8 cellular contexts compared by ENCODE assay signal in the genomic region with DNA sequence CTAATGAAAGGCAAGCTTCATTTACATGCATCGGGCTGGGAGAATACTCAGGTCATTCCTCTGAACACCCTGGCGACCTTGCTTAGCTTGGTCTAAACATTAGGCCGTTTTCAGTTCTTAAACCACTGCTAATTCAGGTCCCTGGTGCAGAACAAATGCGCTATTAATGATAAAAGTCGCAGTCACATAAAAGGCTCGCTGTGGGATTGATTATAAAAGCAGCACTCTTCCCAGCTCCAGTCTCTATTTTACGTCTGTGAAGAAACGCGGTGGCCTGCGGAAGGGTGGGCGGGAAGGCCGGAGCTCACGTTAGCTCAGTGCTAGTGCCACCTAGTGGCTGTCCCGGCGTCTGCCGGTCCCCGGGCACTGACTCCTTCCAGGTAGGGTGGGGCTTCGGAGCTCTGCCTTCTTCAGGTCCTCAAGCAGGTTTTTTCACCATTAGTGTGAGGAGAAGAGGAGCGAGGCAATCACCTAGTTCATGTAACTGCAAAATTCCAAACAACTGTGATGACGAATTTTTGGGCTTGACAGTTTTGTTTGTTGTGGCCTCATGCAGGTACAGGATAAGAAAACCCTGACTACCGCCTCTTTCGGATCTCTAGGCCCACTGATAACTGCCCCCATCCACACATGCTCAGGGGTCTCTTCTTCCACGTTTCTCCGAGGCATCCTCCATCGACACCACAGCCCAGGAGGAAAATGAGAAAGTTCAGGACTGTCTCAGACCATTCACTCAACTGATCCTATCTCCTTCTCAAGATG.
A peak's percentile ranks its signal among the peaks of the same experiment; 100 is the strongest.
DNase-seq lines count a peak whose midpoint lies in the region; ATAC-seq and TF ChIP-seq lines count a peak whose summit lies in the region.

No MANE protein-coding gene starts in this region.

- TF ChIP-seq POLR2A in adrenal gland (IDR thresholded peaks at IDR 0.05): no peak

- no peak for DNase-seq in AG04449 (ENCODE audit: low read depth, low spot score)
- peak; percentile 60 for DNase-seq in LHCN-M2 (ENCODE audit: low read depth)
- peak; percentile 7 to 62 (median 40) for DNase-seq in T-cell
- peak; percentile 80 to 91 (median 87) for DNase-seq in adrenal gland
- DNase-seq in left ventricle myocardium superior: peak; percentile 91
- peak; percentile 57 for DNase-seq in putamen (ENCODE audit: low spot score)

- no peaks in the 10 kb centered on the region for H3K36me3 Mint-ChIP-seq in T-cell

- no peaks in the 10 kb centered on the region for H3K9me3 ChIP-seq in adrenal gland (replicated peaks in 1 of 3)

- H3K4me3 ChIP-seq in AG04449 (ENCODE audit: low read depth, low read length) (0 out of 2 replicates have a peak overlapping the region, but pooled peaks have one; percentile 8), adrenal gland (peak overlapping the region in 1 of 4 donors; percentile 24)

- H3K27ac Mint-ChIP-seq in T-cell: no peak overlapping the region

- ATAC-seq in GM18868 (IDR thresholded peaks at IDR 0.05; ENCODE audit: unreplicated experiment) (peak; percentile 61), T-cell (replicated peaks in 1 of 4) (peak; percentile 63 to 85 (median 68)), left ventricle myocardium superior (peak; percentile 97), GM18870 (IDR thresholded peaks at IDR 0.05; ENCODE audit: unreplicated experiment) (no peak)

- H3K4me1 Mint-ChIP-seq in T-cell: peaks cover 4 to 10% (median 8%) of the 10 kb centered on the region in 3 donors

- H3K4me3 Mint-ChIP-seq in T-cell: peak overlapping the region in 2 of 3 donors; percentile 38 to 51

- H3K4me1 ChIP-seq in adrenal gland (replicated peaks in 1 of 2): peaks cover 0 to 3% of the 10 kb centered on the region in 2 donors

- intact Hi-C loops in adrenal gland (cut with DNase I): no loop called here
- intact Hi-C loops in left ventricle myocardium superior (cut with micrococcal nuclease): no loop called here

- no peak overlapping the region for H3K27ac ChIP-seq in adrenal gland

- CTCF ChIA-PET in AG04449 (lab: Yijun Ruan, JAX): interaction anchor here (0.6 to 15.9 kb wide), 76 partner anchors 10 to 403 kb away, joined by 3 to 605 read pairs (median 4); no protein-coding TSS in a partner anchor
- CTCF ChIA-PET in T-cell (lab: Charles Lee): interaction anchor here (0.6 to 1.9 kb wide), 14 partner anchors 8 to 636 kb away, joined by 3 to 14 read pairs (median 4); no protein-coding TSS in a partner anchor

- POLR2A ChIA-PET in AG04449 (lab: Yijun Ruan, JAX) (interaction anchor here (0.6 to 1.6 kb wide), 7 partner anchors 10 to 217 kb away, joined by 3 to 6 read pairs (median 4); partner anchors contain the start of gene HSPA8), T-cell (lab: Charles Lee) (no interaction called here)

- peaks cover 0 to 13% (median 9%) of the 10 kb centered on the region in 3 donors for H3K9me3 Mint-ChIP-seq in T-cell

- H3K36me3 ChIP-seq in adrenal gland (replicated peaks in 1 of 2): no peaks in the 10 kb centered on the region

- H3K27me3 ChIP-seq in adrenal gland: no peaks in the 10 kb centered on the region

- WGBS in adrenal gland, 4 donors: 12 to 19% (median 15%) methylated on average over 25 of the region's 25 CpGs

- H3K27me3 Mint-ChIP-seq in T-cell: peaks cover 24 to 27% of the 10 kb centered on the region in 2 donors

- TF ChIP-seq CTCF in AG04449 (IDR thresholded peaks at IDR 0.05; ENCODE audit: insufficient read depth, low read length, missing control alignments) (peak; percentile 94), adrenal gland (IDR thresholded peaks at IDR 0.05) (peak; percentile 71 to 92 (median 82))
